ENCODE assay signal across 24 cellular contexts in the genomic region with DNA sequence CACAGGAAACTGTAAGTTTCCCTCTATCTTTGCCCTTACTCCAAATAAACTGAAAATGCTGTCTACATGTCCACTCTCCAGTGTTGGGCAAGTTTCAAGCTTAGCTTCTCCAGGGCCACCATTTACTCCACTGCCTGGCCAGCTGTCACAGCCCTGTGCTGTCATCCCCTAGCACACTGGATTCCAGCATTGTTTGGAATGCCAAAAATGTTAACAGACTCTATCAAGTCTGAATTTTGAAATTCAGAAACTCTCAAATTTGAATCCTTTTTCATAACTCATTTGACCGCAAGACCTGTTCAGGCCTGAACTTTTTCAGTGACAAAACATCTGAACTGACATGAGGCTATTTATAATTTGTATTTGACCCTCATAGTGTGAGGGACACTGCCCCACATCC. TPM values are rescaled to one million over a fixed set of nuclear protein-coding genes. Genes with fewer than 3 reads are reported as not detected.
"Had no signal": no experiment of that assay in that cellular context is flagged by ENCODE, and none has a peak within 500 bp of the region (broad histone marks: within the 10 kb centered on the region; RNA-seq: fewer than 3 reads in every experiment).

No MANE protein-coding gene starts in this region.

- H3K36me3 ChIP-seq: heart left ventricle, left ventricle myocardium inferior, ovary, sigmoid colon, tibial nerve, upper lobe of left lung, vagina had no signal

- DNase-seq: heart left ventricle; hypothalamus; immature natural killer cell; left ventricle myocardium inferior; naive thymus-derived CD4-positive, alpha-beta T cell; ovary; retina; right cardiac atrium; sigmoid colon; stimulated activated CD4-positive, alpha-beta T cell treated with anti-CD3 and anti-CD28 coated beads, Interleukin-1b, Interleukin-23, amount 100 ng/mL, for 48 hours; stimulated activated CD4-positive, alpha-beta T cell treated with anti-CD3 and anti-CD28 coated beads, Interleukin-2, amount 100 ng/mL, for 48 hours; stimulated activated CD4-positive, alpha-beta T cell treated with anti-CD3 and anti-CD28 coated beads, Interleukin-4, amount 100 ng/mL, for 4 hours; stimulated activated CD8-positive, alpha-beta memory T cell treated with anti-CD3 and anti-CD28 coated beads, Interleukin-4, amount 100 ng/mL, for 48 hours; stimulated activated naive CD4-positive, alpha-beta T cell treated with Interleukin-2 at 50 U/mL for 16 hours; stimulated activated naive CD8-positive, alpha-beta T cell treated with anti-CD3 and anti-CD28 coated beads, Interleukin-15, amount 100 ng/mL, for 72 hours; substantia nigra; upper lobe of left lung had no signal

- H3K36me3 Mint-ChIP-seq: immature natural killer cell; memory B cell; naive thymus-derived CD4-positive, alpha-beta T cell; natural killer cell treated with Interleukin-12 subunit alpha and Interleukin-12 subunit beta and Interleukin-15 and Interleukin-18, amount 100 ng/mL, for 72 hours; stimulated activated memory B cell treated with anti-CD40 and anti-IgM and Interleukin-4, amounts not matched to agents 10 μg/mL and 1 μg/mL and 100 μg/mL, for 72 hours had no signal

- H3K27me3 Mint-ChIP-seq: progenitor cell of endocrine pancreas had no signal

- H3K4me2 ChIP-seq: smooth muscle cell had no signal

- ATAC-seq: heart left ventricle; naive thymus-derived CD4-positive, alpha-beta T cell; natural killer cell treated with Interleukin-12 subunit alpha and Interleukin-12 subunit beta and Interleukin-15 and Interleukin-18, amount 100 ng/mL, for 72 hours; stimulated activated memory B cell treated with anti-CD40 and anti-IgM and Interleukin-4, amounts not matched to agents 10 μg/mL and 1 μg/mL and 100 μg/mL, for 72 hours; stimulated activated naive CD8-positive, alpha-beta T cell treated with anti-CD3 and anti-CD28 coated beads, Interleukin-15, amount 100 ng/mL, for 72 hours had no signal

- H3K4me3 ChIP-seq: heart left ventricle, left ventricle myocardium inferior, ovary, sigmoid colon, smooth muscle cell, tibial nerve, upper lobe of left lung, vagina had no signal

- H3K27ac Mint-ChIP-seq: immature natural killer cell; memory B cell; naive thymus-derived CD4-positive, alpha-beta T cell; natural killer cell treated with Interleukin-12 subunit alpha and Interleukin-12 subunit beta and Interleukin-15 and Interleukin-18, amount 100 ng/mL, for 72 hours; progenitor cell of endocrine pancreas; stimulated activated memory B cell treated with anti-CD40 and anti-IgM and Interleukin-4, amounts not matched to agents 10 μg/mL and 1 μg/mL and 100 μg/mL, for 72 hours; stimulated activated naive CD8-positive, alpha-beta T cell treated with anti-CD3 and anti-CD28 coated beads, Interleukin-15, amount 100 ng/mL, for 72 hours had no signal

- H3K27ac ChIP-seq: heart left ventricle, left ventricle myocardium inferior, ovary, sigmoid colon, tibial nerve, upper lobe of left lung, vagina had no signal

- H3K4me3 Mint-ChIP-seq: immature natural killer cell; memory B cell; naive thymus-derived CD4-positive, alpha-beta T cell; natural killer cell treated with Interleukin-12 subunit alpha and Interleukin-12 subunit beta and Interleukin-15 and Interleukin-18, amount 100 ng/mL, for 72 hours; stimulated activated memory B cell treated with anti-CD40 and anti-IgM and Interleukin-4, amounts not matched to agents 10 μg/mL and 1 μg/mL and 100 μg/mL, for 72 hours; stimulated activated naive CD8-positive, alpha-beta T cell treated with anti-CD3 and anti-CD28 coated beads, Interleukin-15, amount 100 ng/mL, for 72 hours had no signal

- H3K9me3 Mint-ChIP-seq: stimulated activated memory B cell treated with anti-CD40 and anti-IgM and Interleukin-4, amounts not matched to agents 10 μg/mL and 1 μg/mL and 100 μg/mL, for 72 hours; stimulated activated naive CD8-positive, alpha-beta T cell treated with anti-CD3 and anti-CD28 coated beads, Interleukin-15, amount 100 ng/mL, for 72 hours had no signal

- H3K9me3 ChIP-seq: heart left ventricle, left ventricle myocardium inferior, ovary, sigmoid colon, tibial nerve, upper lobe of left lung, vagina had no signal

- H3K27me3 ChIP-seq: heart left ventricle, ovary, sigmoid colon, tibial nerve, upper lobe of left lung, vagina had no signal

RNA-seq across cellular contexts. Expression of a gene that starts 5.2 kb away (rescaled TPM):
- total RNA-seq: naive thymus-derived CD4-positive, alpha-beta T cell; natural killer cell treated with Interleukin-12 subunit alpha and Interleukin-12 subunit beta and Interleukin-15 and Interleukin-18, amount 100 ng/mL, for 72 hours had no signal
- polyA plus RNA-seq: immature natural killer cell; naive thymus-derived CD4-positive, alpha-beta T cell had no signal
